36 cellular contexts compared by ENCODE assay signal in the genomic region with DNA sequence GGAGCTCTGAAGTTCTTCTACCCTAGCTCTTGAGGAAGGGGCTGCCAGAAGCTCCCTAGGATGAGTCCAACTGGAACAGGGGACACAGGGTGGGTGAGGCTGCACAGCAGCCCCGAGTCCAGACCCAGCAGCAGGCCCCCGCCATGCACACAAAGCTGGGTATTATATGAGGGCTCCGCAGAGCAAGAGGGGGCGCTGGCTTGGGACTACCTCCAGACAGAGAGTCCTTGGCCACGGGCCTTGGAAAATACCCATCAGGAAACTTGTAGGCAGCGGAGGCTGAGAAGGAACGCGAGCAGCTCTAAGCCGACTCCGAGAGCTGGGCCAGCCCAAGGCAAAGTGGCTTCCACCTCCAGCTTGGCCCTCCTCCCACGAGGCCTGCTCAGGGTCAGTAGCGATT.
"Had no signal": no experiment of that assay in that cellular context is flagged by ENCODE, and none has a peak within 500 bp of the region (broad histone marks: within the 10 kb centered on the region; RNA-seq: fewer than 3 reads in every experiment).

No MANE protein-coding gene starts in this region.

- H3K36me3 Mint-ChIP-seq: activated naive CD8-positive, alpha-beta T cell had no signal

- H3K27me3 ChIP-seq: adrenal gland, ascending aorta, body of pancreas, brain microvascular endothelial cell, cardiac muscle cell had no signal

- ATAC-seq: activated naive CD4-positive, alpha-beta T cell treated with anti-CD3 and anti-CD28 coated beads, Interleukin-2, amount 50 U/mL, for 72 hours; activated naive CD8-positive, alpha-beta T cell treated with anti-CD3 and anti-CD28 coated beads, Interleukin-2, amount 50 U/mL, for 24 hours; activated T-cell treated with anti-CD3 and anti-CD28 coated beads, Interleukin-2, amount 50 U/mL, for 4 hours; activated T-cell treated with anti-CD3 and anti-CD28 coated beads, Interleukin-2, amount 50 U/mL, for 72 hours; activated T-helper 17 cell treated with anti-CD3 and anti-CD28 coated beads, Interleukin-2, amount 50 U/mL, for 72 hours; body of pancreas had no signal

- H3K4me3 ChIP-seq: adrenal gland, ascending aorta, body of pancreas, breast epithelium, cardiac muscle cell had no signal

- H3K4me3 Mint-ChIP-seq: activated naive CD4-positive, alpha-beta T cell treated with anti-CD3 and anti-CD28 coated beads for 36 hours; activated naive CD4-positive, alpha-beta T cell treated with anti-CD3 and anti-CD28 coated beads, Interleukin-2, amount 10 ng/mL, durations not matched to agents 7 days and 5 days; activated naive CD4-positive, alpha-beta T cell treated with anti-CD3 and anti-CD28 coated beads, Interleukin-2, amount 50 U/mL, for 24 hours; activated naive CD8-positive, alpha-beta T cell; activated naive CD8-positive, alpha-beta T cell treated with anti-CD3 and anti-CD28 coated beads for 36 hours; activated naive CD8-positive, alpha-beta T cell treated with anti-CD3 and anti-CD28 coated beads, Interleukin-2, amount 10 ng/mL, durations not matched to agents 7 days and 5 days; activated naive CD8-positive, alpha-beta T cell treated with anti-CD3 and anti-CD28 coated beads, Interleukin-2, amount 50 U/mL, for 24 hours; activated T-cell treated with anti-CD3 and anti-CD28 coated beads, Interleukin-2, amount 50 U/mL, for 24 hours; activated T-cell treated with anti-CD3 and anti-CD28 coated beads, Interleukin-2, amount 50 U/mL, for 4 hours; activated T-cell treated with anti-CD3 and anti-CD28 coated beads, Interleukin-2, amount 50 U/mL, for 72 hours; activated T-helper 1 cell treated with anti-CD3 and anti-CD28 coated beads, Interleukin-12 subunit alpha, Interleukin-12 subunit beta, Interleukin-2, Interleukin-4 antibody, amounts not matched to agents 30 ng/mL and 10 ng/mL and 1 ng/mL, durations not matched to agents 14 hours and 24 hours and 36 hours; activated T-helper 17 cell treated with anti-CD3 and anti-CD28 coated beads, Interleukin-2, amount 50 U/mL, for 72 hours; brain; central memory CD8-positive, alpha-beta T cell had no signal

- H3K9me3 Mint-ChIP-seq: activated naive CD4-positive, alpha-beta T cell treated with anti-CD3 and anti-CD28 coated beads for 36 hours; activated naive CD4-positive, alpha-beta T cell treated with anti-CD3 and anti-CD28 coated beads, Interleukin-2, amount 10 ng/mL, durations not matched to agents 7 days and 5 days; activated naive CD4-positive, alpha-beta T cell treated with anti-CD3 and anti-CD28 coated beads, Interleukin-2, amount 50 U/mL, for 24 hours; activated naive CD4-positive, alpha-beta T cell treated with anti-CD3 and anti-CD28 coated beads, Interleukin-2, amount 50 U/mL, for 72 hours; activated naive CD8-positive, alpha-beta T cell treated with anti-CD3 and anti-CD28 coated beads for 36 hours; activated naive CD8-positive, alpha-beta T cell treated with anti-CD3 and anti-CD28 coated beads, Interleukin-2, amount 10 ng/mL, durations not matched to agents 7 days and 5 days; activated naive CD8-positive, alpha-beta T cell treated with anti-CD3 and anti-CD28 coated beads, Interleukin-2, amount 50 U/mL, for 24 hours; activated T-cell treated with anti-CD3 and anti-CD28 coated beads, Interleukin-2, amount 50 U/mL, for 24 hours; activated T-cell treated with anti-CD3 and anti-CD28 coated beads, Interleukin-2, amount 50 U/mL, for 4 hours; activated T-cell treated with anti-CD3 and anti-CD28 coated beads, Interleukin-2, amount 50 U/mL, for 72 hours; activated T-helper 1 cell treated with anti-CD3 and anti-CD28 coated beads, Interleukin-12 subunit alpha, Interleukin-12 subunit beta, Interleukin-2, Interleukin-4 antibody, amounts not matched to agents 30 ng/mL and 10 ng/mL and 1 ng/mL, durations not matched to agents 14 hours and 24 hours and 36 hours; activated T-helper 17 cell treated with anti-CD3 and anti-CD28 coated beads, Interleukin-2, amount 50 U/mL, for 72 hours; activated T-helper 2 cell treated with anti-CD3 and anti-CD28 coated beads, Interferon-gamma antibody, Interleukin-2, Interleukin-4, amounts not matched to agents 10 μg/mL and 5 μg/mL and 100 μg/mL, durations not matched to agents 14 hours and 24 hours and 36 hours; central memory CD8-positive, alpha-beta T cell had no signal

- DNase-seq: activated effector memory CD4-positive, alpha-beta T cell treated with anti-CD3 and anti-CD28 coated beads, Interleukin-2, amount 50 U/mL, for 16 hours; activated effector memory CD4-positive, alpha-beta T cell treated with Interleukin-2 at 50 U/mL for 16 hours; activated gamma-delta T cell; activated gamma-delta T cell treated with Interleukin-2 at 50 U/mL for 16 hours; activated naive CD4-positive, alpha-beta T cell; activated naive CD4-positive, alpha-beta T cell treated with anti-CD3 and anti-CD28 coated beads for 36 hours; activated naive CD4-positive, alpha-beta T cell treated with anti-CD3 and anti-CD28 coated beads, Interleukin-2, amount 10 ng/mL, durations not matched to agents 7 days and 5 days; activated naive CD4-positive, alpha-beta T cell treated with anti-CD3 and anti-CD28 coated beads, Interleukin-2, amount 50 U/mL, for 16 hours; activated naive CD4-positive, alpha-beta T cell treated with Interleukin-2 at 50 U/mL for 16 hours; activated naive CD8-positive, alpha-beta T cell treated with anti-CD3 and anti-CD28 coated beads for 36 hours; activated naive CD8-positive, alpha-beta T cell treated with anti-CD3 and anti-CD28 coated beads, Interleukin-2, amount 10 ng/mL, durations not matched to agents 7 days and 5 days; activated naive CD8-positive, alpha-beta T cell treated with anti-CD3 and anti-CD28 coated beads, Interleukin-2, amount 50 U/mL, for 24 hours; activated T-cell treated with anti-CD3 and anti-CD28 coated beads, Interleukin-2, amount 50 U/mL, for 1 hour; activated T-cell treated with anti-CD3 and anti-CD28 coated beads, Interleukin-2, amount 50 U/mL, for 24 hours; activated T-cell treated with anti-CD3 and anti-CD28 coated beads, Interleukin-2, amount 50 U/mL, for 4 hours; activated T-cell treated with anti-CD3 and anti-CD28 coated beads, Interleukin-2, amount 50 U/mL, for 48 hours; activated T-cell treated with anti-CD3 and anti-CD28 coated beads, Interleukin-2, amount 50 U/mL, for 72 hours; amniotic stem cell; body of pancreas; brain microvascular endothelial cell; central memory CD4-positive, alpha-beta T cell; cerebellar nuclear complex had no signal

- H3K36me3 ChIP-seq: breast epithelium, cardiac muscle cell had no signal

- H3K27ac Mint-ChIP-seq: activated naive CD4-positive, alpha-beta T cell treated with anti-CD3 and anti-CD28 coated beads for 36 hours; activated naive CD4-positive, alpha-beta T cell treated with anti-CD3 and anti-CD28 coated beads, Interleukin-2, amount 50 U/mL, for 24 hours; activated naive CD4-positive, alpha-beta T cell treated with anti-CD3 and anti-CD28 coated beads, Interleukin-2, amount 50 U/mL, for 72 hours; activated naive CD8-positive, alpha-beta T cell; activated naive CD8-positive, alpha-beta T cell treated with anti-CD3 and anti-CD28 coated beads for 36 hours; activated naive CD8-positive, alpha-beta T cell treated with anti-CD3 and anti-CD28 coated beads, Interleukin-2, amount 10 ng/mL, durations not matched to agents 7 days and 5 days; activated naive CD8-positive, alpha-beta T cell treated with anti-CD3 and anti-CD28 coated beads, Interleukin-2, amount 50 U/mL, for 24 hours; activated T-cell treated with anti-CD3 and anti-CD28 coated beads, Interleukin-2, amount 50 U/mL, for 72 hours; activated T-helper 1 cell treated with anti-CD3 and anti-CD28 coated beads, Interleukin-12 subunit alpha, Interleukin-12 subunit beta, Interleukin-2, Interleukin-4 antibody, amounts not matched to agents 30 ng/mL and 10 ng/mL and 1 ng/mL, durations not matched to agents 14 hours and 24 hours and 36 hours; activated T-helper 17 cell treated with anti-CD3 and anti-CD28 coated beads, Interleukin-2, amount 50 U/mL, for 72 hours; activated T-helper 2 cell treated with anti-CD3 and anti-CD28 coated beads, Interferon-gamma antibody, Interleukin-2, Interleukin-4, amounts not matched to agents 10 μg/mL and 5 μg/mL and 100 μg/mL, durations not matched to agents 14 hours and 24 hours and 36 hours; brain had no signal

- H3K27ac ChIP-seq: adrenal gland, ascending aorta, body of pancreas, brain microvascular endothelial cell, cardiac muscle cell had no signal

- H3K9me3 ChIP-seq: adrenal gland, ascending aorta, body of pancreas, breast epithelium had no signal

- H3K27me3 Mint-ChIP-seq: activated naive CD4-positive, alpha-beta T cell treated with anti-CD3 and anti-CD28 coated beads, Interleukin-2, amount 10 ng/mL, durations not matched to agents 7 days and 5 days; activated naive CD4-positive, alpha-beta T cell treated with anti-CD3 and anti-CD28 coated beads, Interleukin-2, amount 50 U/mL, for 24 hours; activated naive CD8-positive, alpha-beta T cell; activated naive CD8-positive, alpha-beta T cell treated with anti-CD3 and anti-CD28 coated beads for 36 hours; activated naive CD8-positive, alpha-beta T cell treated with anti-CD3 and anti-CD28 coated beads, Interleukin-2, amount 10 ng/mL, durations not matched to agents 7 days and 5 days; activated naive CD8-positive, alpha-beta T cell treated with anti-CD3 and anti-CD28 coated beads, Interleukin-2, amount 50 U/mL, for 24 hours; activated T-cell treated with anti-CD3 and anti-CD28 coated beads, Interleukin-2, amount 50 U/mL, for 24 hours; activated T-helper 17 cell treated with anti-CD3 and anti-CD28 coated beads, Interleukin-2, amount 50 U/mL, for 72 hours; brain; central memory CD8-positive, alpha-beta T cell had no signal

- FAIRE-seq: astrocyte, bronchial epithelial cell had no signal
